ENCODE assay signal across 1 cellular context in genomic region chr2:127743477-127744026, GRCh38.
TF ChIP-seq lines count a peak whose summit lies in the region.

No MANE protein-coding gene starts in this region.

TF ChIP-seq in GM12878, 131 proteins besides CTCF, POLR2A, EP300 and RAD21 (continued from another document and continues in another):
- no peak for TF ChIP-seq RAD51 (IDR thresholded peaks at IDR 0.05)
- TF ChIP-seq NFYA (IDR thresholded peaks at IDR 0.05; ENCODE audit: borderline replicate concordance, low read depth, low read length) = no peak
- TF ChIP-seq BHLHE40 (IDR thresholded peaks at IDR 0.05; ENCODE audit: borderline replicate concordance in 1 of 2, low read depth in 2 of 2, low read length in 1 of 2) = peak; percentile 50 to 57; a peak in 2 of 4 replicates
- TF ChIP-seq SMAD5 (IDR thresholded peaks at IDR 0.05; ENCODE audit: low read depth) = no peak
- no peak for TF ChIP-seq SUZ12 (IDR thresholded peaks at IDR 0.05; ENCODE audit: unreplicated experiment)
- no peak for TF ChIP-seq LARP7 (IDR thresholded peaks at IDR 0.05)
- TF ChIP-seq USF1 (IDR thresholded peaks at IDR 0.05; ENCODE audit: borderline replicate concordance, extremely low read length, insufficient read depth, low read depth, low read length) = no peak
- TF ChIP-seq MEF2A (IDR thresholded peaks at IDR 0.05; ENCODE audit: insufficient read depth, low read depth, low read length) = 0 out of 2 replicates have a peak, but pooled peaks have one; percentile 42
- TF ChIP-seq SRF (IDR thresholded peaks at IDR 0.05; ENCODE audit: low read depth in 2 of 2, low read length in 2 of 2) = no peak
- no peak for TF ChIP-seq JUND (IDR thresholded peaks at IDR 0.05; ENCODE audit: low read depth, low read length)
- no peak for TF ChIP-seq SP1 (IDR thresholded peaks at IDR 0.05; ENCODE audit: low read depth, low read length)
- peak; percentile 89 for TF ChIP-seq ZNF24 (IDR thresholded peaks at IDR 0.05)
- TF ChIP-seq RELA (IDR thresholded peaks at IDR 0.05; ENCODE audit: borderline replicate concordance, partially characterized antibody) = no peak
- no peak for TF ChIP-seq FOS (IDR thresholded peaks at IDR 0.05; ENCODE audit: borderline replicate concordance, extremely low read depth, insufficient read length)
- no peak for TF ChIP-seq STAT3 (IDR thresholded peaks at IDR 0.05; ENCODE audit: low read depth, low read length)
- TF ChIP-seq EGR1 (IDR thresholded peaks at IDR 0.05; ENCODE audit: borderline replicate concordance in 1 of 2, low read depth in 2 of 2, low read length in 2 of 2) = no peak
- no peak for TF ChIP-seq IRF5 (IDR thresholded peaks at IDR 0.05; ENCODE audit: borderline replicate concordance)
- no peak for TF ChIP-seq ZBED1 (IDR thresholded peaks at IDR 0.05; ENCODE audit: borderline replicate concordance)
- no peak for TF ChIP-seq SMARCA5 (IDR thresholded peaks at IDR 0.05)
- TF ChIP-seq BCL3 (IDR thresholded peaks at IDR 0.05; ENCODE audit: borderline replicate concordance, insufficient read depth, low read depth, low read length, poor library complexity, severe bottlenecking) = no peak
- TF ChIP-seq HDAC2 (IDR thresholded peaks at IDR 0.05) = no peak
- TF ChIP-seq CHD2 (IDR thresholded peaks at IDR 0.05; ENCODE audit: borderline replicate concordance, low read depth, low read length) = 0 out of 2 replicates have a peak, but pooled peaks have one; percentile 63
- peak; percentile 23; the same call in 1 of the 2 replicates for TF ChIP-seq ATF2 (IDR thresholded peaks at IDR 0.05; ENCODE audit: low read length)
- no peak for TF ChIP-seq REST (IDR thresholded peaks at IDR 0.05; ENCODE audit: low read depth, low read length)
- TF ChIP-seq TBL1XR1 (IDR thresholded peaks at IDR 0.05; ENCODE audit: low read depth, low read length) = no peak
- no peak for TF ChIP-seq RB1 (IDR thresholded peaks at IDR 0.05; ENCODE audit: borderline replicate concordance)
- no peak for TF ChIP-seq PAX8 (IDR thresholded peaks at IDR 0.05)
- TF ChIP-seq, protein P1, sequence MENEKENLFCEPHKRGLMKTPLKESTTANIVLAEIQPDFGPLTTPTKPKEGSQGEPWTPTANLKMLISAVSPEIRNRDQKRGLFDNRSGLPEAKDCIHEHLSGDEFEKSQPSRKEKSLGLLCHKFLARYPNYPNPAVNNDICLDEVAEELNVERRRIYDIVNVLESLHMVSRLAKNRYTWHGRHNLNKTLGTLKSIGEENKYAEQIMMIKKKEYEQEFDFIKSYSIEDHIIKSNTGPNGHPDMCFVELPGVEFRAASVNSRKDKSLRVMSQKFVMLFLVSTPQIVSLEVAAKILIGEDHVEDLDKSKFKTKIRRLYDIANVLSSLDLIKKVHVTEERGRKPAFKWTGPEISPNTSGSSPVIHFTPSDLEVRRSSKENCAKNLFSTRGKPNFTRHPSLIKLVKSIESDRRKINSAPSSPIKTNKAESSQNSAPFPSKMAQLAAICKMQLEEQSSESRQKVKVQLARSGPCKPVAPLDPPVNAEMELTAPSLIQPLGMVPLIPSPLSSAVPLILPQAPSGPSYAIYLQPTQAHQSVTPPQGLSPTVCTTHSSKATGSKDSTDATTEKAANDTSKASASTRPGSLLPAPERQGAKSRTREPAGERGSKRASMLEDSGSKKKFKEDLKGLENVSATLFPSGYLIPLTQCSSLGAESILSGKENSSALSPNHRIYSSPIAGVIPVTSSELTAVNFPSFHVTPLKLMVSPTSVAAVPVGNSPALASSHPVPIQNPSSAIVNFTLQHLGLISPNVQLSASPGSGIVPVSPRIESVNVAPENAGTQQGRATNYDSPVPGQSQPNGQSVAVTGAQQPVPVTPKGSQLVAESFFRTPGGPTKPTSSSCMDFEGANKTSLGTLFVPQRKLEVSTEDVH (IDR thresholded peaks at IDR 0.05; ENCODE audit: low read depth, partially characterized antibody) = no peak
- TF ChIP-seq, protein P2, sequence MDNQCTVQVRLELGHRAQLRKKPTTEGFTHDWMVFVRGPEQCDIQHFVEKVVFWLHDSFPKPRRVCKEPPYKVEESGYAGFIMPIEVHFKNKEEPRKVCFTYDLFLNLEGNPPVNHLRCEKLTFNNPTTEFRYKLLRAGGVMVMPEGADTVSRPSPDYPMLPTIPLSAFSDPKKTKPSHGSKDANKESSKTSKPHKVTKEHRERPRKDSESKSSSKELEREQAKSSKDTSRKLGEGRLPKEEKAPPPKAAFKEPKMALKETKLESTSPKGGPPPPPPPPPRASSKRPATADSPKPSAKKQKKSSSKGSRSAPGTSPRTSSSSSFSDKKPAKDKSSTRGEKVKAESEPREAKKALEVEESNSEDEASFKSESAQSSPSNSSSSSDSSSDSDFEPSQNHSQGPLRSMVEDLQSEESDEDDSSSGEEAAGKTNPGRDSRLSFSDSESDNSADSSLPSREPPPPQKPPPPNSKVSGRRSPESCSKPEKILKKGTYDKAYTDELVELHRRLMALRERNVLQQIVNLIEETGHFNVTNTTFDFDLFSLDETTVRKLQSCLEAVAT (IDR thresholded peaks at IDR 0.05) = peak; percentile 32; the same call in 1 of the 2 replicates
- no peak for TF ChIP-seq E2F4 (IDR thresholded peaks at IDR 0.05; ENCODE audit: low read depth, low read length)
- no peak for TF ChIP-seq SUPT20H (IDR thresholded peaks at IDR 0.05; ENCODE audit: borderline replicate concordance, control insufficient read depth, low read depth, low read length)
- TF ChIP-seq POU2F2 (IDR thresholded peaks at IDR 0.05; ENCODE audit: borderline replicate concordance, low read depth, low read length) = no peak
- no peak for TF ChIP-seq PML (IDR thresholded peaks at IDR 0.05; ENCODE audit: low read length)
- peak; percentile 76 for TF ChIP-seq MXI1 (IDR thresholded peaks at IDR 0.05; ENCODE audit: low read depth, low read length)
- TF ChIP-seq TARDBP (IDR thresholded peaks at IDR 0.05; ENCODE audit: borderline replicate concordance) = no peak
- TF ChIP-seq MEF2B (IDR thresholded peaks at IDR 0.05; ENCODE audit: partially characterized antibody, poor library complexity, severe bottlenecking) = peak; percentile 82
- TF ChIP-seq, protein P3, sequence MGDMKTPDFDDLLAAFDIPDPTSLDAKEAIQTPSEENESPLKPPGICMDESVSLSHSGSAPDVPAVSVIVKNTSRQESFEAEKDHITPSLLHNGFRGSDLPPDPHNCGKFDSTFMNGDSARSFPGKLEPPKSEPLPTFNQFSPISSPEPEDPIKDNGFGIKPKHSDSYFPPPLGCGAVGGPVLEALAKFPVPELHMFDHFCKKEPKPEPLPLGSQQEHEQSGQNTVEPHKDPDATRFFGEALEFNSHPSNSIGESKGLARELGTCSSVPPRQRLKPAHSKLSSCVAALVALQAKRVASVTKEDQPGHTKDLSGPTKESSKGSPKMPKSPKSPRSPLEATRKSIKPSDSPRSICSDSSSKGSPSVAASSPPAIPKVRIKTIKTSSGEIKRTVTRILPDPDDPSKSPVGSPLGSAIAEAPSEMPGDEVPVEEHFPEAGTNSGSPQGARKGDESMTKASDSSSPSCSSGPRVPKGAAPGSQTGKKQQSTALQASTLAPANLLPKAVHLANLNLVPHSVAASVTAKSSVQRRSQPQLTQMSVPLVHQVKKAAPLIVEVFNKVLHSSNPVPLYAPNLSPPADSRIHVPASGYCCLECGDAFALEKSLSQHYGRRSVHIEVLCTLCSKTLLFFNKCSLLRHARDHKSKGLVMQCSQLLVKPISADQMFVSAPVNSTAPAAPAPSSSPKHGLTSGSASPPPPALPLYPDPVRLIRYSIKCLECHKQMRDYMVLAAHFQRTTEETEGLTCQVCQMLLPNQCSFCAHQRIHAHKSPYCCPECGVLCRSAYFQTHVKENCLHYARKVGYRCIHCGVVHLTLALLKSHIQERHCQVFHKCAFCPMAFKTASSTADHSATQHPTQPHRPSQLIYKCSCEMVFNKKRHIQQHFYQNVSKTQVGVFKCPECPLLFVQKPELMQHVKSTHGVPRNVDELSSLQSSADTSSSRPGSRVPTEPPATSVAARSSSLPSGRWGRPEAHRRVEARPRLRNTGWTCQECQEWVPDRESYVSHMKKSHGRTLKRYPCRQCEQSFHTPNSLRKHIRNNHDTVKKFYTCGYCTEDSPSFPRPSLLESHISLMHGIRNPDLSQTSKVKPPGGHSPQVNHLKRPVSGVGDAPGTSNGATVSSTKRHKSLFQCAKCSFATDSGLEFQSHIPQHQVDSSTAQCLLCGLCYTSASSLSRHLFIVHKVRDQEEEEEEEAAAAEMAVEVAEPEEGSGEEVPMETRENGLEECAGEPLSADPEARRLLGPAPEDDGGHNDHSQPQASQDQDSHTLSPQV (IDR thresholded peaks at IDR 0.05) = no peak
- no peak for TF ChIP-seq CBFB (IDR thresholded peaks at IDR 0.05; ENCODE audit: low read depth)
- TF ChIP-seq FOXK2 (IDR thresholded peaks at IDR 0.05) = no peak
